8 cellular contexts compared by ENCODE assay signal in the genomic region with DNA sequence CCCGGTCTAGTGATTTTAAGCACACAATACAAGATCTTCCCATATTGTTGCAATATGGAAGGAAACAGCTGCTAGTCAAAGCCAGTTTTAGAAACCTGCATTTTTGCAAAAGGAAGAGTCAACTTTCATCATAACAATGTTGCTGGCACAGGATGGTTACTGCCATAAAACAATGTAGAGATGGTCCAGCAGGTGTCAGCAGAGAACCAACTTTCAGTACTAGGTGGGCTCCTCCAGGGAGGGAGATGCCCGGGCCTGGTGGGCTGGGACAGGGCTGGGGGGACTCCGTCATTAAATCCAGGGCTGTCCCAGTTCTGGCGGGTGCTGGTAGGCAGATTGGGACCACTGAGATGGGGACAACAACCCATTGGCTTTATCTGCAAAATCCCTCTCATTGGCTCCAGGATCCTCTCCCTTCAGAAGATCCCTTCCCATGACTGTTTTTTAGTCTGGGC. TPM values are rescaled to one million over a fixed set of nuclear protein-coding genes. Genes with fewer than 3 reads are reported as not detected.
DNase-seq lines count a peak whose midpoint lies in the region; ATAC-seq, FAIRE-seq and TF ChIP-seq lines count a peak whose summit lies in the region.

No MANE protein-coding gene starts in this region.

- H2AFZ ChIP-seq in OCI-LY1 (ENCODE audit: low read length): no peak overlapping the region

- no peak overlapping the region for H3K4me2 ChIP-seq in OCI-LY1 (ENCODE audit: low read length)

- DNase-seq in GF-D8 (lab: John Stamatoyannopoulos, UW) (peak; percentile 6), mucosa of gallbladder (ENCODE audit: low spot score) (peak; percentile 56), NCI-H187 treated with DMSO at 0.1 percent for 48 hours (lab: John Stamatoyannopoulos, UW) (no peak)
- no peak for DNase-seq in stimulated activated CD4-positive, alpha-beta T cell treated with anti-CD3 and anti-CD28 coated beads, Interleukin-12 subunit alpha, Interleukin-12 subunit beta, amount 100 ng/mL, for 4 hours

- H3K9me2 ChIP-seq in OCI-LY1 (ENCODE audit: low read depth, low read length): no peaks in the 10 kb centered on the region

- no peak overlapping the region for H3K27ac ChIP-seq in OCI-LY1 (ENCODE audit: low read depth, low read length, poor library complexity, severe bottlenecking)

- no peaks in the 10 kb centered on the region for H3F3A ChIP-seq in OCI-LY1 (ENCODE audit: insufficient read depth, low read length)

- no peaks in the 10 kb centered on the region for H3K27me3 ChIP-seq in OCI-LY1 (ENCODE audit: insufficient read depth, low read length)

- no peak overlapping the region for H3K4me3 ChIP-seq in OCI-LY1 (ENCODE audit: low read depth, low read length, poor library complexity, severe bottlenecking)

- no peaks in the 10 kb centered on the region for H4K20me1 ChIP-seq in OCI-LY1 (ENCODE audit: insufficient read depth, low read length)

- H3K9me3 ChIP-seq in OCI-LY1 (ENCODE audit: low read length): no peaks in the 10 kb centered on the region

- ATAC-seq in HG02870 (IDR thresholded peaks at IDR 0.05; ENCODE audit: unreplicated experiment): peak; percentile 34
- no peak for ATAC-seq in GM21529 (IDR thresholded peaks at IDR 0.05; ENCODE audit: unreplicated experiment)

- H3K4me1 ChIP-seq in OCI-LY1 (ENCODE audit: insufficient read depth, low read length, severe bottlenecking): no peaks in the 10 kb centered on the region

- no peak overlapping the region for H3K9ac ChIP-seq in OCI-LY1 (ENCODE audit: low read length)

- peak; percentile 73 for TF ChIP-seq CTCF in OCI-LY1 (IDR thresholded peaks at IDR 0.05; ENCODE audit: low read length)

- peak; percentile 12 for FAIRE-seq in endometrium (lab: Jason Lieb, UNC)

- no peaks in the 10 kb centered on the region for H3K79me2 ChIP-seq in OCI-LY1 (ENCODE audit: insufficient read depth, low read length)

- no peaks in the 10 kb centered on the region for H3K36me3 ChIP-seq in OCI-LY1 (ENCODE audit: insufficient read depth, low read length)

RNA-seq across cellular contexts. Expression of gene HLX, which starts 5.0 kb away (rescaled TPM):
- 9.8 TPM for total RNA-seq in mucosa of gallbladder

Comparison
In these comparisons a context has a peak if more than half of its experiments do, and no peak if none do; other contexts are left out.
1. DNase-seq: peak in GF-D8 (single experiment) and mucosa of gallbladder (single experiment); none in stimulated activated CD4-positive, alpha-beta T cell treated with anti-CD3 and anti-CD28 coated beads, Interleukin-12 subunit alpha, Interleukin-12 subunit beta, amount 100 ng/mL, for 4 hours (single experiment) and NCI-H187 treated with DMSO at 0.1 percent for 48 hours (single experiment).